1 cellular context compared by ENCODE assay signal in the genomic region with DNA sequence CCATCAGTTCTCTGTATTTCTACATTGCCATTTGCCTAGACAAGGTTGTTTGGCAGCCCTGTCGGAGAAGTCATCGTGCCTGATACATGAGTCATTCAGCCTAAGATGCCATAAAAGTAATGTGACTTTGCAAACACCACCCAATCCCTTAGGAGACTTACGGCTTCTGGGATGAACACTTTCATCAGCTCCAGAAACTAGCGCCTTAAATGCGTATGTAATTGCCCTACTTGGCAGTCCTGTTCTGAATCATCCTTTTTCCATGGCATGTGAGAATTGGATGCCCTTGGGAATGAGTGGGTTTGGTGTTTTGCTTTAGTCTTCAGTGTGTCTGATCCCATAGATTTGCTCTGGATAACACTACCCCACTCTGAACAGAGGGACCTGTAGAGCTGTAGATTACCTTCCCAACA.
TF ChIP-seq lines count a peak whose summit lies in the region.

No MANE protein-coding gene starts in this region.

TF ChIP-seq in HEK293, 187 proteins besides CTCF, POLR2A, EP300 and RAD21 (continued from another document and continues in another):
- TF ChIP-seq, protein P1, sequence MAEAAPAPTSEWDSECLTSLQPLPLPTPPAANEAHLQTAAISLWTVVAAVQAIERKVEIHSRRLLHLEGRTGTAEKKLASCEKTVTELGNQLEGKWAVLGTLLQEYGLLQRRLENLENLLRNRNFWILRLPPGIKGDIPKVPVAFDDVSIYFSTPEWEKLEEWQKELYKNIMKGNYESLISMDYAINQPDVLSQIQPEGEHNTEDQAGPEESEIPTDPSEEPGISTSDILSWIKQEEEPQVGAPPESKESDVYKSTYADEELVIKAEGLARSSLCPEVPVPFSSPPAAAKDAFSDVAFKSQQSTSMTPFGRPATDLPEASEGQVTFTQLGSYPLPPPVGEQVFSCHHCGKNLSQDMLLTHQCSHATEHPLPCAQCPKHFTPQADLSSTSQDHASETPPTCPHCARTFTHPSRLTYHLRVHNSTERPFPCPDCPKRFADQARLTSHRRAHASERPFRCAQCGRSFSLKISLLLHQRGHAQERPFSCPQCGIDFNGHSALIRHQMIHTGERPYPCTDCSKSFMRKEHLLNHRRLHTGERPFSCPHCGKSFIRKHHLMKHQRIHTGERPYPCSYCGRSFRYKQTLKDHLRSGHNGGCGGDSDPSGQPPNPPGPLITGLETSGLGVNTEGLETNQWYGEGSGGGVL (tag by site-specific recombination; IDR thresholded peaks at IDR 0.05) = no peak
- TF ChIP-seq ZNF266 (tag by site-specific recombination; IDR thresholded peaks at IDR 0.05; ENCODE audit: low read depth) (no peak), TRIM28 (IDR thresholded peaks at IDR 0.05; ENCODE audit: borderline replicate concordance, low read length) (peak; percentile 70; the same call in 1 of the 2 replicates), WT1 (tag by site-specific recombination; IDR thresholded peaks at IDR 0.05) (no peak), ZNF610 (tag by site-specific recombination; IDR thresholded peaks at IDR 0.05; ENCODE audit: borderline replicate concordance) (no peak), ZBTB21 (tag by site-specific recombination; IDR thresholded peaks at IDR 0.05) (no peak), ZNF155 (tag by site-specific recombination; IDR thresholded peaks at IDR 0.05) (no peak), ZNF157 (tag by site-specific recombination; IDR thresholded peaks at IDR 0.05) (no peak), ZNF501 (tag by site-specific recombination; IDR thresholded peaks at IDR 0.05) (no peak), ZNF792 (tag by site-specific recombination; IDR thresholded peaks at IDR 0.05) (no peak), ZNF571 (tag by site-specific recombination; IDR thresholded peaks at IDR 0.05) (no peak), ZEB2 (tag by site-specific recombination; IDR thresholded peaks at IDR 0.05) (0 out of 2 replicates have a peak, but pooled peaks have one; percentile 53), REPIN1 (tag by site-specific recombination; IDR thresholded peaks at IDR 0.05; ENCODE audit: low read depth) (no peak), SP2 (tag by site-specific recombination; IDR thresholded peaks at IDR 0.05) (0 out of 2 replicates have a peak, but pooled peaks have one; percentile 7), ZBTB1 (tag by site-specific recombination; IDR thresholded peaks at IDR 0.05) (no peak), ZNF544 (tag by site-specific recombination; IDR thresholded peaks at IDR 0.05) (no peak), IKZF3 (tag by site-specific recombination; IDR thresholded peaks at IDR 0.05) (no peak), KLF16 (tag by site-specific recombination; IDR thresholded peaks at IDR 0.05) (no peak), ZNF701 (tag by site-specific recombination; IDR thresholded peaks at IDR 0.05) (no peak), ZNF596 (tag by site-specific recombination; IDR thresholded peaks at IDR 0.05) (no peak), YY2 (tag by site-specific recombination; IDR thresholded peaks at IDR 0.05) (no peak), ZNF350 (tag by site-specific recombination; IDR thresholded peaks at IDR 0.05) (no peak), GLIS2 (tag by site-specific recombination; IDR thresholded peaks at IDR 0.05) (no peak), RBAK (tag by site-specific recombination; IDR thresholded peaks at IDR 0.05) (no peak), ZNF416 (tag by site-specific recombination; IDR thresholded peaks at IDR 0.05) (no peak), ZBTB7A (tag by site-specific recombination; IDR thresholded peaks at IDR 0.05; ENCODE audit: low read depth) (no peak), ZNF830 (tag by site-specific recombination; IDR thresholded peaks at IDR 0.05; ENCODE audit: low read depth) (no peak), ZIC2 (tag by site-specific recombination; IDR thresholded peaks at IDR 0.05) (no peak), OSR2 (tag by site-specific recombination; IDR thresholded peaks at IDR 0.05) (peak; percentile 55; the same call in 1 of the 2 replicates), TCF7L2 (IDR thresholded peaks at IDR 0.05; ENCODE audit: borderline replicate concordance, low read depth, low read length) (no peak), ZNF654 (tag by site-specific recombination; IDR thresholded peaks at IDR 0.05; ENCODE audit: low read depth) (no peak), ZNF561 (tag by site-specific recombination; IDR thresholded peaks at IDR 0.05; ENCODE audit: borderline replicate concordance) (no peak), ZNF510 (tag by site-specific recombination; IDR thresholded peaks at IDR 0.05; ENCODE audit: insufficient replicate concordance) (no peak), ZNF629 (tag by site-specific recombination; IDR thresholded peaks at IDR 0.05) (peak; percentile 42; the same call in 1 of the 2 replicates), ZNF174 (tag by site-specific recombination; IDR thresholded peaks at IDR 0.05) (no peak), SETDB1 (IDR thresholded peaks at IDR 0.05; ENCODE audit: insufficient read length, low read length) (no peak)
- TF ChIP-seq, protein P2, sequence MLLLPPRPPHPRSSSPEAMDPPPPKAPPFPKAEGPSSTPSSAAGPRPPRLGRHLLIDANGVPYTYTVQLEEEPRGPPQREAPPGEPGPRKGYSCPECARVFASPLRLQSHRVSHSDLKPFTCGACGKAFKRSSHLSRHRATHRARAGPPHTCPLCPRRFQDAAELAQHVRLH (tag by site-specific recombination; IDR thresholded peaks at IDR 0.05) = no peak
- TF ChIP-seq, protein P3, sequence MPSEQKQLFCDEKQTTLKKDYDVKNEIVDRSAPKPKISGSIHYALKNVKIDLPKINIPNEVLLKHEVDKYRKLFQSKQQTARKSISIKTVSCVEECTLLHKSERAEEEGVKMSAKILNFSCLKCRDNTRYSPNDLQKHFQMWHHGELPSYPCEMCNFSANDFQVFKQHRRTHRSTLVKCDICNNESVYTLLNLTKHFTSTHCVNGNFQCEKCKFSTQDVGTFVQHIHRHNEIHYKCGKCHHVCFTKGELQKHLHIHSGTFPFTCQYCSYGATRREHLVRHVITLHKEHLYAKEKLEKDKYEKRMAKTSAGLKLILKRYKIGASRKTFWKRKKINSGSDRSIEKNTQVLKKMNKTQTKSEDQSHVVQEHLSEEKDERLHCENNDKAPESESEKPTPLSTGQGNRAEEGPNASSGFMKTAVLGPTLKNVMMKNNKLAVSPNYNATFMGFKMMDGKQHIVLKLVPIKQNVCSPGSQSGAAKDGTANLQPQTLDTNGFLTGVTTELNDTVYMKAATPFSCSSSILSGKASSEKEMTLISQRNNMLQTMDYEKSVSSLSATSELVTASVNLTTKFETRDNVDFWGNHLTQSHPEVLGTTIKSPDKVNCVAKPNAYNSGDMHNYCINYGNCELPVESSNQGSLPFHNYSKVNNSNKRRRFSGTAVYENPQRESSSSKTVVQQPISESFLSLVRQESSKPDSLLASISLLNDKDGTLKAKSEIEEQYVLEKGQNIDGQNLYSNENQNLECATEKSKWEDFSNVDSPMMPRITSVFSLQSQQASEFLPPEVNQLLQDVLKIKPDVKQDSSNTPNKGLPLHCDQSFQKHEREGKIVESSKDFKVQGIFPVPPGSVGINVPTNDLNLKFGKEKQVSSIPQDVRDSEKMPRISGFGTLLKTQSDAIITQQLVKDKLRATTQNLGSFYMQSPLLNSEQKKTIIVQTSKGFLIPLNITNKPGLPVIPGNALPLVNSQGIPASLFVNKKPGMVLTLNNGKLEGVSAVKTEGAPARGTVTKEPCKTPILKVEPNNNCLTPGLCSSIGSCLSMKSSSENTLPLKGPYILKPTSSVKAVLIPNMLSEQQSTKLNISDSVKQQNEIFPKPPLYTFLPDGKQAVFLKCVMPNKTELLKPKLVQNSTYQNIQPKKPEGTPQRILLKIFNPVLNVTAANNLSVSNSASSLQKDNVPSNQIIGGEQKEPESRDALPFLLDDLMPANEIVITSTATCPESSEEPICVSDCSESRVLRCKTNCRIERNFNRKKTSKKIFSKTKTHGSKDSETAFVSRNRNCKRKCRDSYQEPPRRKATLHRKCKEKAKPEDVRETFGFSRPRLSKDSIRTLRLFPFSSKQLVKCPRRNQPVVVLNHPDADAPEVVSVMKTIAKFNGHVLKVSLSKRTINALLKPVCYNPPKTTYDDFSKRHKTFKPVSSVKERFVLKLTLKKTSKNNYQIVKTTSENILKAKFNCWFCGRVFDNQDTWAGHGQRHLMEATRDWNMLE (tag by site-specific recombination; conservative IDR thresholded peaks at IDR 0.05; ENCODE audit: low read depth) = 0 out of 2 replicates have a peak, but pooled peaks have one; percentile 17
- TF ChIP-seq, protein P4, sequence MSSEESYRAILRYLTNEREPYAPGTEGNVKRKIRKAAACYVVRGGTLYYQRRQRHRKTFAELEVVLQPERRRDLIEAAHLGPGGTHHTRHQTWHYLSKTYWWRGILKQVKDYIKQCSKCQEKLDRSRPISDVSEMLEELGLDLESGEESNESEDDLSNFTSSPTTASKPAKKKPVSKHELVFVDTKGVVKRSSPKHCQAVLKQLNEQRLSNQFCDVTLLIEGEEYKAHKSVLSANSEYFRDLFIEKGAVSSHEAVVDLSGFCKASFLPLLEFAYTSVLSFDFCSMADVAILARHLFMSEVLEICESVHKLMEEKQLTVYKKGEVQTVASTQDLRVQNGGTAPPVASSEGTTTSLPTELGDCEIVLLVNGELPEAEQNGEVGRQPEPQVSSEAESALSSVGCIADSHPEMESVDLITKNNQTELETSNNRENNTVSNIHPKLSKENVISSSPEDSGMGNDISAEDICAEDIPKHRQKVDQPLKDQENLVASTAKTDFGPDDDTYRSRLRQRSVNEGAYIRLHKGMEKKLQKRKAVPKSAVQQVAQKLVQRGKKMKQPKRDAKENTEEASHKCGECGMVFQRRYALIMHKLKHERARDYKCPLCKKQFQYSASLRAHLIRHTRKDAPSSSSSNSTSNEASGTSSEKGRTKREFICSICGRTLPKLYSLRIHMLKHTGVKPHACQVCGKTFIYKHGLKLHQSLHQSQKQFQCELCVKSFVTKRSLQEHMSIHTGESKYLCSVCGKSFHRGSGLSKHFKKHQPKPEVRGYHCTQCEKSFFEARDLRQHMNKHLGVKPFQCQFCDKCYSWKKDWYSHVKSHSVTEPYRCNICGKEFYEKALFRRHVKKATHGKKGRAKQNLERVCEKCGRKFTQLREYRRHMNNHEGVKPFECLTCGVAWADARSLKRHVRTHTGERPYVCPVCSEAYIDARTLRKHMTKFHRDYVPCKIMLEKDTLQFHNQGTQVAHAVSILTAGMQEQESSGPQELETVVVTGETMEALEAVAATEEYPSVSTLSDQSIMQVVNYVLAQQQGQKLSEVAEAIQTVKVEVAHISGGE (tag by site-specific recombination; conservative IDR thresholded peaks at IDR 0.05; ENCODE audit: low read depth) = no peak
- TF ChIP-seq, protein P5, sequence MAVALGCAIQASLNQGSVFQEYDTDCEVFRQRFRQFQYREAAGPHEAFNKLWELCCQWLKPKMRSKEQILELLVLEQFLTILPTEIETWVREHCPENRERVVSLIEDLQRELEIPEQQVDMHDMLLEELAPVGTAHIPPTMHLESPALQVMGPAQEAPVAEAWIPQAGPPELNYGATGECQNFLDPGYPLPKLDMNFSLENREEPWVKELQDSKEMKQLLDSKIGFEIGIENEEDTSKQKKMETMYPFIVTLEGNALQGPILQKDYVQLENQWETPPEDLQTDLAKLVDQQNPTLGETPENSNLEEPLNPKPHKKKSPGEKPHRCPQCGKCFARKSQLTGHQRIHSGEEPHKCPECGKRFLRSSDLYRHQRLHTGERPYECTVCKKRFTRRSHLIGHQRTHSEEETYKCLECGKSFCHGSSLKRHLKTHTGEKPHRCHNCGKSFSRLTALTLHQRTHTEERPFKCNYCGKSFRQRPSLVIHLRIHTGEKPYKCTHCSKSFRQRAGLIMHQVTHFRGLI (tag by site-specific recombination; IDR thresholded peaks at IDR 0.05) = no peak
- TF ChIP-seq, protein P6, sequence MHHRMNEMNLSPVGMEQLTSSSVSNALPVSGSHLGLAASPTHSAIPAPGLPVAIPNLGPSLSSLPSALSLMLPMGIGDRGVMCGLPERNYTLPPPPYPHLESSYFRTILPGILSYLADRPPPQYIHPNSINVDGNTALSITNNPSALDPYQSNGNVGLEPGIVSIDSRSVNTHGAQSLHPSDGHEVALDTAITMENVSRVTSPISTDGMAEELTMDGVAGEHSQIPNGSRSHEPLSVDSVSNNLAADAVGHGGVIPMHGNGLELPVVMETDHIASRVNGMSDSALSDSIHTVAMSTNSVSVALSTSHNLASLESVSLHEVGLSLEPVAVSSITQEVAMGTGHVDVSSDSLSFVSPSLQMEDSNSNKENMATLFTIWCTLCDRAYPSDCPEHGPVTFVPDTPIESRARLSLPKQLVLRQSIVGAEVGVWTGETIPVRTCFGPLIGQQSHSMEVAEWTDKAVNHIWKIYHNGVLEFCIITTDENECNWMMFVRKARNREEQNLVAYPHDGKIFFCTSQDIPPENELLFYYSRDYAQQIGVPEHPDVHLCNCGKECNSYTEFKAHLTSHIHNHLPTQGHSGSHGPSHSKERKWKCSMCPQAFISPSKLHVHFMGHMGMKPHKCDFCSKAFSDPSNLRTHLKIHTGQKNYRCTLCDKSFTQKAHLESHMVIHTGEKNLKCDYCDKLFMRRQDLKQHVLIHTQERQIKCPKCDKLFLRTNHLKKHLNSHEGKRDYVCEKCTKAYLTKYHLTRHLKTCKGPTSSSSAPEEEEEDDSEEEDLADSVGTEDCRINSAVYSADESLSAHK (tag by site-specific recombination; IDR thresholded peaks at IDR 0.05) = no peak
- TF ChIP-seq, protein P7, sequence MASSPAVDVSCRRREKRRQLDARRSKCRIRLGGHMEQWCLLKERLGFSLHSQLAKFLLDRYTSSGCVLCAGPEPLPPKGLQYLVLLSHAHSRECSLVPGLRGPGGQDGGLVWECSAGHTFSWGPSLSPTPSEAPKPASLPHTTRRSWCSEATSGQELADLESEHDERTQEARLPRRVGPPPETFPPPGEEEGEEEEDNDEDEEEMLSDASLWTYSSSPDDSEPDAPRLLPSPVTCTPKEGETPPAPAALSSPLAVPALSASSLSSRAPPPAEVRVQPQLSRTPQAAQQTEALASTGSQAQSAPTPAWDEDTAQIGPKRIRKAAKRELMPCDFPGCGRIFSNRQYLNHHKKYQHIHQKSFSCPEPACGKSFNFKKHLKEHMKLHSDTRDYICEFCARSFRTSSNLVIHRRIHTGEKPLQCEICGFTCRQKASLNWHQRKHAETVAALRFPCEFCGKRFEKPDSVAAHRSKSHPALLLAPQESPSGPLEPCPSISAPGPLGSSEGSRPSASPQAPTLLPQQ (tag by site-specific recombination; IDR thresholded peaks at IDR 0.05) = 0 out of 2 replicates have a peak, but pooled peaks have one; percentile 25
- TF ChIP-seq, protein P8, sequence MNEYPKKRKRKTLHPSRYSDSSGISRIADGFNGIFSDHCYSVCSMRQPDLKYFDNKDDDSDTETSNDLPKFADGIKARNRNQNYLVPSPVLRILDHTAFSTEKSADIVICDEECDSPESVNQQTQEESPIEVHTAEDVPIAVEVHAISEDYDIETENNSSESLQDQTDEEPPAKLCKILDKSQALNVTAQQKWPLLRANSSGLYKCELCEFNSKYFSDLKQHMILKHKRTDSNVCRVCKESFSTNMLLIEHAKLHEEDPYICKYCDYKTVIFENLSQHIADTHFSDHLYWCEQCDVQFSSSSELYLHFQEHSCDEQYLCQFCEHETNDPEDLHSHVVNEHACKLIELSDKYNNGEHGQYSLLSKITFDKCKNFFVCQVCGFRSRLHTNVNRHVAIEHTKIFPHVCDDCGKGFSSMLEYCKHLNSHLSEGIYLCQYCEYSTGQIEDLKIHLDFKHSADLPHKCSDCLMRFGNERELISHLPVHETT (tag by site-specific recombination; IDR thresholded peaks at IDR 0.05) = no peak
